17 cellular contexts compared by ENCODE assay signal in genomic region chr11:2599561-2600189, GRCh38.
DNase-seq lines count a peak whose midpoint lies in the region; ATAC-seq, FAIRE-seq and TF ChIP-seq lines count a peak whose summit lies in the region.
"Had no signal": no experiment of that assay in that cellular context is flagged by ENCODE, and none has a peak within 500 bp of the region (broad histone marks: within the 10 kb centered on the region; RNA-seq: fewer than 3 reads in every experiment).

No MANE protein-coding gene starts in this region.

- POLR2A ChIA-PET in HepG2 (lab: Yijun Ruan, JAX): no interaction called here

- no peak for TF ChIP-seq RAD21 in HepG2 (CRISPR knock-in tag; IDR thresholded peaks at IDR 0.05)

- ATAC-seq in HepG2 (no peak), right lobe of liver (no peak), lower lobe of right lung (no peak), HG03097 (IDR thresholded peaks at IDR 0.05; ENCODE audit: low FRiP score, unreplicated experiment) (no peak)
- ATAC-seq: GM12878 had no signal

- CTCF ChIA-PET in HepG2 (lab: Yijun Ruan, JAX; ENCODE audit: low intra/inter-chr PET ratio, low total read pairs): no interaction called here

- H3K27me3 ChIP-seq in HepG2 (ENCODE audit: control insufficient read depth in 1 of 2, insufficient read depth in 2 of 2, low read length in 2 of 2): peaks cover 0 to 39% of the 10 kb centered on the region in 2 experiments; a peak in 3 of 5 replicates
- no peaks in the 10 kb centered on the region for H3K27me3 ChIP-seq in right lobe of liver
- H3K27me3 ChIP-seq in lower lobe of right lung (ENCODE audit: low read depth): no peaks in the 10 kb centered on the region
- H3K27me3 ChIP-seq: Peyer's patch had no signal

- H3K9me3 ChIP-seq in HepG2 (ENCODE audit: low read length) (peaks cover 10% of the 10 kb centered on the region; the same call in 1 of the 2 replicates), right lobe of liver (no peaks in the 10 kb centered on the region), lower lobe of right lung (peaks cover 9% of the 10 kb centered on the region)

- H3K4me1 ChIP-seq in HepG2 (ENCODE audit: insufficient read depth, low read length): no peaks in the 10 kb centered on the region
- H3K4me1 ChIP-seq in right lobe of liver: no peaks in the 10 kb centered on the region
- H3K4me1 ChIP-seq in lower lobe of right lung: no peaks in the 10 kb centered on the region
- H3K4me1 ChIP-seq: Peyer's patch had no signal

- TF ChIP-seq CTCF in HepG2 (CRISPR knock-in tag; IDR thresholded peaks at IDR 0.05): no peak
- TF ChIP-seq CTCF in right lobe of liver (IDR thresholded peaks at IDR 0.05): no peak
- no peak for TF ChIP-seq CTCF in lower lobe of right lung (IDR thresholded peaks at IDR 0.05)

- no TSS peak for BruUV-seq in HepG2 (replicated peaks; lab: Mats Ljungman, UMichigan)

- TF ChIP-seq POLR2A in HepG2 (IDR thresholded peaks at IDR 0.05; ENCODE audit: insufficient read depth in 1 of 2, low read depth in 2 of 2, low read length in 2 of 2): no peak
- no peak for TF ChIP-seq POLR2A in right lobe of liver (IDR thresholded peaks at IDR 0.05)

- intact Hi-C loops in HepG2 (cut with micrococcal nuclease; ENCODE audit: unreplicated experiment): no loop called here
- intact Hi-C loops in right lobe of liver (cut with DNase I): no loop called here
- intact Hi-C loops in lower lobe of right lung (cut with DNase I): no loop called here

- no peak overlapping the region for H2AFZ ChIP-seq in HepG2 (ENCODE audit: low read length)

- H4K20me1 ChIP-seq in HepG2 (ENCODE audit: insufficient read depth, low read length): no peaks in the 10 kb centered on the region

- no peak for DNase-seq in HepG2 (ENCODE audit: low spot score)
- DNase-seq in right lobe of liver: no peak
- DNase-seq in dermis blood vessel endothelial cell: peak; percentile 12
- no peak for DNase-seq in lower lobe of right lung
- no peak for DNase-seq in GM19239 (ENCODE audit: insufficient read length, low spot score)
- no peak for DNase-seq in DMS79 treated with DMSO at 0.1 percent for 48 hours (lab: John Stamatoyannopoulos, UW)
- DNase-seq: ACHN; CD4-positive, CD25-positive, alpha-beta regulatory T cell; Karpas-422; NCI-H1105 treated with DMSO at 0.1 percent for 48 hours; NCI-H187 treated with DMSO at 0.1 percent for 48 hours; NCI-H2171; NCI-H82; Peyer's patch; SIG-M5 had no signal

- no peaks in the 10 kb centered on the region for H3K36me3 ChIP-seq in HepG2 (replicated peaks in 1 of 2; ENCODE audit: control insufficient read depth in 1 of 2, insufficient read depth in 2 of 2, low read length in 2 of 2)
- H3K36me3 ChIP-seq in right lobe of liver: no peaks in the 10 kb centered on the region
- H3K36me3 ChIP-seq in lower lobe of right lung: no peaks in the 10 kb centered on the region
- H3K36me3 ChIP-seq: Peyer's patch had no signal

- H3K9ac ChIP-seq in HepG2 (ENCODE audit: insufficient read depth, low read depth, low read length): no peak overlapping the region

- H3K4me2 ChIP-seq in HepG2 (ENCODE audit: low read depth, low read length): no peak overlapping the region

- WGBS in HepG2 (ENCODE audit: low lambda C conversion rate): 16% methylated on average over 8 of the region's 8 CpGs
- WGBS in right lobe of liver (ENCODE audit: insufficient coverage, low coverage, low lambda C conversion rate, missing lambda C conversion rate): 46% methylated on average over 5 of the region's 8 CpGs

- H3K79me2 ChIP-seq in HepG2 (ENCODE audit: insufficient read depth, low read length): no peaks in the 10 kb centered on the region

- H3K27ac ChIP-seq in HepG2 (ENCODE audit: extremely low read length, insufficient read depth, low read length) (no peak overlapping the region), right lobe of liver (no peak overlapping the region), lower lobe of right lung (peak overlapping the region; percentile 20)
- H3K27ac ChIP-seq: Peyer's patch had no signal

- H3K4me3 ChIP-seq in HepG2 (replicated peaks in 1 of 3; ENCODE audit: insufficient read depth in 1 of 3, low read depth in 2 of 3, low read length in 3 of 3): no peak overlapping the region
- H3K4me3 ChIP-seq in right lobe of liver: no peak overlapping the region
- no peak overlapping the region for H3K4me3 ChIP-seq in lower lobe of right lung
- H3K4me3 ChIP-seq: GM12878, Peyer's patch had no signal

- TF ChIP-seq EP300 in HepG2 (IDR thresholded peaks at IDR 0.05; ENCODE audit: low read depth in 2 of 2, low read length in 2 of 2) (no peak), HepG2 (CRISPR knock-in tag; IDR thresholded peaks at IDR 0.05; ENCODE audit: borderline replicate concordance) (no peak)

- in situ Hi-C loops in HepG2 (cut with HindIII; ENCODE audit: extremely low pct_ligation_motif_present, low pct_unique_long_range_greater_than_20kb): no loop called here

- FAIRE-seq in HepG2 (lab: Jason Lieb, UNC) (no peak), GM19239 (lab: Jason Lieb, UNC) (no peak)
- FAIRE-seq: GM12878 had no signal

TF ChIP-seq in HepG2, 621 proteins besides CTCF, POLR2A, EP300 and RAD21:
- TF ChIP-seq NFE2L2 (IDR thresholded peaks at IDR 0.05; ENCODE audit: low read length) (peak; percentile 71; the same call in 1 of the 2 replicates), ZNF143 (CRISPR knock-in tag; IDR thresholded peaks at IDR 0.05) (no peak), NFE2 (CRISPR knock-in tag; IDR thresholded peaks at IDR 0.05) (peak; percentile 61; the same call in 1 of the 2 replicates)
